In genomic region chr15:72220678-72221077, GRCh38 we compare ENCODE assay signal across 1 cellular context.
TF ChIP-seq lines count a peak whose summit lies in the region.

No MANE protein-coding gene starts in this region.

TF ChIP-seq in GM23338, 12 proteins besides CTCF, POLR2A, EP300 and RAD21 (continued from another document):
- TF ChIP-seq, protein P1, sequence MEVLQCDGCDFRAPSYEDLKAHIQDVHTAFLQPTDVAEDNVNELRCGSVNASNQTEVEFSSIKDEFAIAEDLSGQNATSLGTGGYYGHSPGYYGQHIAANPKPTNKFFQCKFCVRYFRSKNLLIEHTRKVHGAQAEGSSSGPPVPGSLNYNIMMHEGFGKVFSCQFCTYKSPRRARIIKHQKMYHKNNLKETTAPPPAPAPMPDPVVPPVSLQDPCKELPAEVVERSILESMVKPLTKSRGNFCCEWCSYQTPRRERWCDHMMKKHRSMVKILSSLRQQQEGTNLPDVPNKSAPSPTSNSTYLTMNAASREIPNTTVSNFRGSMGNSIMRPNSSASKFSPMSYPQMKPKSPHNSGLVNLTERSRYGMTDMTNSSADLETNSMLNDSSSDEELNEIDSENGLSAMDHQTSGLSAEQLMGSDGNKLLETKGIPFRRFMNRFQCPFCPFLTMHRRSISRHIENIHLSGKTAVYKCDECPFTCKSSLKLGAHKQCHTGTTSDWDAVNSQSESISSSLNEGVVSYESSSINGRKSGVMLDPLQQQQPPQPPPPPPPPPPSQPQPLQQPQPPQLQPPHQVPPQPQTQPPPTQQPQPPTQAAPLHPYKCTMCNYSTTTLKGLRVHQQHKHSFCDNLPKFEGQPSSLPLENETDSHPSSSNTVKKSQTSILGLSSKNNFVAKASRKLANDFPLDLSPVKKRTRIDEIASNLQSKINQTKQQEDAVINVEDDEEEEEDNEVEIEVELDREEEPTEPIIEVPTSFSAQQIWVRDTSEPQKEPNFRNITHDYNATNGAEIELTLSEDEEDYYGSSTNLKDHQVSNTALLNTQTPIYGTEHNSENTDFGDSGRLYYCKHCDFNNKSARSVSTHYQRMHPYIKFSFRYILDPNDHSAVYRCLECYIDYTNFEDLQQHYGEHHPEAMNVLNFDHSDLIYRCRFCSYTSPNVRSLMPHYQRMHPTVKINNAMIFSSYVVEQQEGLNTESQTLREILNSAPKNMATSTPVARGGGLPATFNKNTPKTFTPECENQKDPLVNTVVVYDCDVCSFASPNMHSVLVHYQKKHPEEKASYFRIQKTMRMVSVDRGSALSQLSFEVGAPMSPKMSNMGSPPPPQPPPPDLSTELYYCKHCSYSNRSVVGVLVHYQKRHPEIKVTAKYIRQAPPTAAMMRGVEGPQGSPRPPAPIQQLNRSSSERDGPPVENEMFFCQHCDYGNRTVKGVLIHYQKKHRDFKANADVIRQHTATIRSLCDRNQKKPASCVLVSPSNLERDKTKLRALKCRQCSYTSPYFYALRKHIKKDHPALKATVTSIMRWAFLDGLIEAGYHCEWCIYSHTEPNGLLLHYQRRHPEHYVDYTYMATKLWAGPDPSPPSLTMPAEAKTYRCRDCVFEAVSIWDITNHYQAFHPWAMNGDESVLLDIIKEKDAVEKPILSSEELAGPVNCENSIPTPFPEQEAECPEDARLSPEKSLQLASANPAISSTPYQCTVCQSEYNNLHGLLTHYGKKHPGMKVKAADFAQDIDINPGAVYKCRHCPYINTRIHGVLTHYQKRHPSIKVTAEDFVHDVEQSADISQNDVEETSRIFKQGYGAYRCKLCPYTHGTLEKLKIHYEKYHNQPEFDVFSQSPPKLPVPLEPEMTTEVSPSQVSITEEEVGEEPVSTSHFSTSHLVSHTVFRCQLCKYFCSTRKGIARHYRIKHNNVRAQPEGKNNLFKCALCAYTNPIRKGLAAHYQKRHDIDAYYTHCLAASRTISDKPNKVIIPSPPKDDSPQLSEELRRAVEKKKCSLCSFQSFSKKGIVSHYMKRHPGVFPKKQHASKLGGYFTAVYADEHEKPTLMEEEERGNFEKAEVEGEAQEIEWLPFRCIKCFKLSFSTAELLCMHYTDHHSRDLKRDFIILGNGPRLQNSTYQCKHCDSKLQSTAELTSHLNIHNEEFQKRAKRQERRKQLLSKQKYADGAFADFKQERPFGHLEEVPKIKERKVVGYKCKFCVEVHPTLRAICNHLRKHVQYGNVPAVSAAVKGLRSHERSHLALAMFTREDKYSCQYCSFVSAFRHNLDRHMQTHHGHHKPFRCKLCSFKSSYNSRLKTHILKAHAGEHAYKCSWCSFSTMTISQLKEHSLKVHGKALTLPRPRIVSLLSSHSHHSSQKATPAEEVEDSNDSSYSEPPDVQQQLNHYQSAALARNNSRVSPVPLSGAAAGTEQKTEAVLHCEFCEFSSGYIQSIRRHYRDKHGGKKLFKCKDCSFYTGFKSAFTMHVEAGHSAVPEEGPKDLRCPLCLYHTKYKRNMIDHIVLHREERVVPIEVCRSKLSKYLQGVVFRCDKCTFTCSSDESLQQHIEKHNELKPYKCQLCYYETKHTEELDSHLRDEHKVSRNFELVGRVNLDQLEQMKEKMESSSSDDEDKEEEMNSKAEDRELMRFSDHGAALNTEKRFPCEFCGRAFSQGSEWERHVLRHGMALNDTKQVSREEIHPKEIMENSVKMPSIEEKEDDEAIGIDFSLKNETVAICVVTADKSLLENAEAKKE (CRISPR knock-in tag; IDR thresholded peaks at IDR 0.05) = no peak
- no peak for TF ChIP-seq ETS1 (IDR thresholded peaks at IDR 0.05)
